Comparison of ENCODE assay signal across 13 cellular contexts in the genomic region with DNA sequence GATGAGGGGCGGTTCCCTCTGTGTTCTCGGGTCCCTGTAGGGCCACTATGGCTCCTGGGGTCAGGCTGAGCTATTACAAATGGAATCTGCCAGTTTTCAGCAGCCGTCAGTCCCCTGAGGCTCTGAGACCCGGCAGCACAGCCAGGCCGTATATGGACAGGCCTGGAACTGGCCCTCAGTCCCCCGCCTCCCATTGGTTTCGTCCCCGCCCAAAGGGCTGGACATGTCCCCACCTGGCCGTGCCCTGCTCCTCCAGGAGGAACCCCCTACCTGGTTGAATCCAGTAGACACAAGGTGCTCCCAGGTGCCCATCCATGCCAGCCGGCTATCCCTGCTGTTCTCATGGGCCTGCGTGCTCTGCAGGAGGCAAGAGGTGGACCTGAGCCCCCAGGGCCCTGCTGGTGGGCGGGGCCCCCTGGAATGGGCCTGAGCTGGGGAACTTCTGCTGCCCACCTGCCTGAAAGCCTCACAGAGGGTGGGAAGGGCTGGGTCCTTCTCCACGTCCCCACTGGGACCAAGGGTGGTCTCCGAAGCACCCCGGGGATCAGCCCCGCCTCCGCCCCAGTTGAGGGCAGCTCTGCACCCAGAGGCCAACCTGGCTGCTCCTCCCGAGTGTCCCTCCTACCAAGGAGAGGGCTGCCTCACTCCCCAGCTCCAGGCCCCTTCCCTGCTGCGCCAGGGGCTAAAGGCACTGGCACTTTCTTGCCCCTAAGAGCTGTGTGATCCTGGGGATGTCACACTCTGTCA. TPM values are rescaled to one million over a fixed set of nuclear protein-coding genes. Genes with fewer than 3 reads are reported as not detected.
DNase-seq lines count a peak whose midpoint lies in the region; ATAC-seq and TF ChIP-seq lines count a peak whose summit lies in the region.
"Had no signal": no experiment of that assay in that cellular context is flagged by ENCODE, and none has a peak within 500 bp of the region (broad histone marks: within the 10 kb centered on the region; RNA-seq: fewer than 3 reads in every experiment).

No MANE protein-coding gene starts in this region.

- H3K27me3 ChIP-seq in BLaER1 (no peaks in the 10 kb centered on the region), heart left ventricle (no peaks in the 10 kb centered on the region), gastrocnemius medialis (no peaks in the 10 kb centered on the region)

- no peak overlapping the region for H3K4me3 ChIP-seq in BLaER1
- H3K4me3 ChIP-seq in SK-N-MC, result no peak overlapping the region
- no peak overlapping the region for H3K4me3 ChIP-seq in heart left ventricle
- no peak overlapping the region for H3K4me3 ChIP-seq in gastrocnemius medialis

- peak in 3 of 4 donors; percentile 11 to 50 (median 36) for ATAC-seq in heart left ventricle
- no peak for ATAC-seq in gastrocnemius medialis
- no peak for ATAC-seq in GM21381 (IDR thresholded peaks at IDR 0.05; ENCODE audit: unreplicated experiment)
- ATAC-seq: activated CD4-positive, alpha-beta T cell treated with anti-CD3 and anti-CD28 coated beads for 36 hours had no signal

- H3K27ac ChIP-seq in BLaER1 (peak overlapping the region; percentile 66; the same call in 1 of the 2 replicates), SK-N-MC (peak overlapping the region; percentile 59), heart left ventricle (peak overlapping the region; percentile 15 to 91 (median 70)), gastrocnemius medialis (peak overlapping the region; percentile 62 to 79 (median 66))

- no peak overlapping the region for H3K4me2 ChIP-seq in BLaER1

- H3K9ac ChIP-seq in BLaER1, result no peak overlapping the region
- peak overlapping the region; percentile 41 for H3K9ac ChIP-seq in SK-N-MC (ENCODE audit: insufficient read length)

- intact Hi-C loops in heart left ventricle (cut with DNase I), result loop anchor here in 1 of 10 donors (2.0 kb wide), 1 partner anchor 18 kb away; a partner anchor contains a TSS
- intact Hi-C loops in gastrocnemius medialis (cut with DNase I; ENCODE audit: low total_unique reads), result no loop called here

- peaks cover 89% of the 10 kb centered on the region for H4K20me1 ChIP-seq in BLaER1

- H3K36me3 ChIP-seq in BLaER1 (peaks cover 84% of the 10 kb centered on the region), SK-N-MC (ENCODE audit: insufficient read depth, low read length) (no peaks in the 10 kb centered on the region), heart left ventricle (peaks cover 0 to 94% (median 13%) of the 10 kb centered on the region in 9 donors), gastrocnemius medialis (no peaks in the 10 kb centered on the region)

- no peak for TF ChIP-seq CTCF in heart left ventricle (IDR thresholded peaks at IDR 0.05)
- no peak for TF ChIP-seq CTCF in gastrocnemius medialis (IDR thresholded peaks at IDR 0.05 in 4 of 5, conservative IDR thresholded peaks at IDR 0.05 in 1 of 5)

- WGBS in heart left ventricle, 4 donors, result 70 to 82% (median 76%) methylated on average over 10 to 19 of the region's 19 CpGs

- H3K9me3 ChIP-seq in BLaER1 (no peaks in the 10 kb centered on the region), SK-N-MC (ENCODE audit: low read depth, low read length) (no peaks in the 10 kb centered on the region), heart left ventricle (no peaks in the 10 kb centered on the region), gastrocnemius medialis (no peaks in the 10 kb centered on the region)

- in situ Hi-C loops in gastrocnemius medialis (cut with MboI; ENCODE audit: low sequenced_read_pairs in 4 of 4), result no loop called here

- DNase-seq in SK-N-MC (ENCODE audit: low read depth, low spot score) (no peak), heart left ventricle (peak; percentile 60 to 77 (median 75)), gastrocnemius medialis (no peak), NCI-H146 treated with DMSO at 0.1 percent for 48 hours (lab: John Stamatoyannopoulos, UW; ENCODE audit: unreplicated experiment) (no peak), OCI-M1 (lab: John Stamatoyannopoulos, UW) (no peak)
- DNase-seq in stimulated activated CD4-positive, alpha-beta T cell treated with anti-CD3 and anti-CD28 coated beads, Interleukin-2, amount 100 ng/mL, for 48 hours, result no peak
- DNase-seq: activated CD4-positive, alpha-beta T cell treated with anti-CD3 and anti-CD28 coated beads for 36 hours; activated gamma-delta T cell; dermis blood vessel endothelial cell; NCI-H1048; NCI-H69 had no signal

- TF ChIP-seq POLR2A in heart left ventricle (IDR thresholded peaks at IDR 0.05) (no peak), gastrocnemius medialis (IDR thresholded peaks at IDR 0.05) (no peak)

- H3K4me1 ChIP-seq in BLaER1 (peaks cover 81% of the 10 kb centered on the region), heart left ventricle (peaks cover 0 to 75% (median 31%) of the 10 kb centered on the region in 12 donors), gastrocnemius medialis (peaks cover 0 to 3% of the 10 kb centered on the region in 2 donors)

RNA-seq across cellular contexts. Expression of a gene that starts 16.8 kb away (rescaled TPM):
- total RNA-seq in heart left ventricle (10 to 100 TPM in 3 of 9 donors, 1 to 10 TPM in 6; 3.8 to 20.0 (median 6.2) TPM), gastrocnemius medialis (10 to 100 TPM in 1 of 4 donors, 1 to 10 TPM in 3; 2.4 to 12.8 (median 3.7) TPM)
- 10 to 100 TPM in 1 of 2 donors, 1 to 10 TPM in 1; 6.1 to 14.9 TPM for polyA plus RNA-seq in heart left ventricle
- total RNA-seq: activated CD4-positive, alpha-beta T cell treated with anti-CD3 and anti-CD28 coated beads for 36 hours had no signal

RNA-seq across cellular contexts. Expression of a gene that starts 27.9 kb away (rescaled TPM):
- 10 to 100 TPM in 5 of 9 donors, 1 to 10 TPM in 4; 7.2 to 39.7 (median 10.1) TPM for total RNA-seq in heart left ventricle
- 10 to 100 TPM in 1 of 2 donors, 1 to 10 TPM in 1; 9.7 to 12.8 TPM for polyA plus RNA-seq in heart left ventricle
- 10 to 100 TPM in 1 of 4 donors, 1 to 10 TPM in 3; 5.7 to 15.3 (median 7.2) TPM for total RNA-seq in gastrocnemius medialis

RNA-seq across cellular contexts. Expression of a gene that starts 37.2 kb away (rescaled TPM):
- total RNA-seq in heart left ventricle (10 to 100 TPM; 47.5 to 88.4 (median 59.7) TPM), gastrocnemius medialis (100 to 1,000 TPM in 2 of 4 donors, 10 to 100 TPM in 2; 94.8 to 114 (median 103) TPM)
- 10 to 100 TPM; 47.4 to 81.8 TPM for polyA plus RNA-seq in heart left ventricle

RNA-seq across cellular contexts. Expression of a gene that starts 37.3 kb away (rescaled TPM):
- 10 to 100 TPM; 32.7 to 96.9 (median 60.9) TPM for total RNA-seq in heart left ventricle
- polyA plus RNA-seq in heart left ventricle, result 100 to 1,000 TPM; 109 to 210 TPM
- total RNA-seq in gastrocnemius medialis, result 100 to 1,000 TPM; 112 to 174 (median 132) TPM

Comparison
In these comparisons a context has a peak if more than half of its experiments do, and no peak if none do; other contexts are left out.
1. DNase-seq: peak in heart left ventricle (5 of 5); none in SK-N-MC (single experiment), gastrocnemius medialis (0 of 2), stimulated activated CD4-positive, alpha-beta T cell treated with anti-CD3 and anti-CD28 coated beads, Interleukin-2, amount 100 ng/mL, for 48 hours (0 of 2), NCI-H146 treated with DMSO at 0.1 percent for 48 hours (single experiment) and OCI-M1 (single experiment).
2. ATAC-seq: peak in heart left ventricle (3 of 4); none in gastrocnemius medialis (0 of 2) and GM21381 (single experiment).
3. Peak in every context shown above with its lines, with median percentiles within 50 percentile points of each other: H3K27ac ChIP-seq.